1 cellular context compared by ENCODE assay signal in the genomic region with DNA sequence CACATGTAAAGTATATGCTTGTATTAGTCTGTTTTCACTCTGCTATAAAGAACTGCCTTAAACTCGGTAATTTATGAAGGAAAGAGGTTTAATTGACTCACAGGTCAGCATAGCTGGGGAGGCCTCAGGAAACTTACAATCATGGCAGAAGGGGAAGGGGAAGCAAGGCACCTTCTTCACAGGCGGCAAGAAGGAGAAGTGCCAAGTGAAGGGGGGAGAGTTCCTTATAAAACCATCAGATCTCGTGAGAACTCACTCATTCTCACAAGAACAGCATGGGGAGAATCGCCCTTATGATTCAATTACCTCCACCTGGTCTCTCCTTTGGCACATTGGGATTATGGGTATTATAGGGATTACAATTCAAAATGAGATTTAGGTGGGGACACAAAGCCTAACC.
TF ChIP-seq lines count a peak whose summit lies in the region.

No MANE protein-coding gene starts in this region.

TF ChIP-seq in IMR-90, 13 proteins besides CTCF, POLR2A, EP300 and RAD21 (continued from another document):
- no peak for TF ChIP-seq MXI1 (IDR thresholded peaks at IDR 0.05; ENCODE audit: borderline replicate concordance, low read depth, low read length)
- TF ChIP-seq, protein P1, sequence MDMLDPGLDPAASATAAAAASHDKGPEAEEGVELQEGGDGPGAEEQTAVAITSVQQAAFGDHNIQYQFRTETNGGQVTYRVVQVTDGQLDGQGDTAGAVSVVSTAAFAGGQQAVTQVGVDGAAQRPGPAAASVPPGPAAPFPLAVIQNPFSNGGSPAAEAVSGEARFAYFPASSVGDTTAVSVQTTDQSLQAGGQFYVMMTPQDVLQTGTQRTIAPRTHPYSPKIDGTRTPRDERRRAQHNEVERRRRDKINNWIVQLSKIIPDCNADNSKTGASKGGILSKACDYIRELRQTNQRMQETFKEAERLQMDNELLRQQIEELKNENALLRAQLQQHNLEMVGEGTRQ (IDR thresholded peaks at IDR 0.05; ENCODE audit: low read depth, low read length), result no peak
- TF ChIP-seq MAZ (IDR thresholded peaks at IDR 0.05; ENCODE audit: borderline replicate concordance, low read depth, low read length), result no peak
- TF ChIP-seq CEBPB (IDR thresholded peaks at IDR 0.05; ENCODE audit: low read depth, low read length), result no peak
- no peak for TF ChIP-seq CHD1 (IDR thresholded peaks at IDR 0.05; ENCODE audit: low read depth, low read length)
TF ChIP-seq in IMR-90: peak in this region for 0.
